22 cellular contexts compared by ENCODE assay signal in the genomic region with DNA sequence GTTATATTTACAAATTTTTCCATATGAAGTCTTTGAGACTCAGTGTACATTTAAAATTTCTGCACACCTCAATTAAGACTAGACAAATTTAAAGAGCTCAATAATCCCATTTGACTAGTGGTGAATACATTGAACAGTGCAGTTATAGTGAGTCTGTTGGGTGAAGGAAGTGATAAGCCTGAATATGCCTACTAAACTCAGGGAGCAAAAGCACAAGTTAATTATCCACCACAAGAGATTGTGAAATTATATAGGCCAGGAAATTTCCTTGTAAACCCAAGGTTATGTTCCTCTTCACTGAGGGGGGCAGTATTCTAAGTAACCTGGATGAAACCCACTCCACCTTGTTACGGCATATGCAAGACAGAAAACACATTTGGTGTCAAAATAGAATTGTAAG.
"Had no signal": no experiment of that assay in that cellular context is flagged by ENCODE, and none has a peak within 500 bp of the region (broad histone marks: within the 10 kb centered on the region; RNA-seq: fewer than 3 reads in every experiment).

No MANE protein-coding gene starts in this region.

- FAIRE-seq: endothelial cell of umbilical vein, urothelium cell line had no signal

- H3K27me3 ChIP-seq: esophagus squamous epithelium, neural progenitor cell, right atrium auricular region, tibial nerve, upper lobe of left lung had no signal

- DNase-seq: dermis blood vessel endothelial cell; effector memory CD4-positive, alpha-beta T cell; erythroblast; esophagus squamous epithelium; foreskin melanocyte; kidney; mesenchymal stem cell; naive thymus-derived CD4-positive, alpha-beta T cell; stimulated activated CD4-positive, alpha-beta T cell treated with anti-CD3 and anti-CD28 coated beads, Interleukin-15, amount 100 ng/mL, for 24 hours; stimulated activated CD4-positive, alpha-beta T cell treated with anti-CD3 and anti-CD28 coated beads, Interleukin-2, amount 100 ng/mL, for 48 hours; stimulated activated naive B cell treated with anti-CD40 and anti-IgM and Interleukin-4, amounts not matched to agents 10 μg/mL and 1 μg/mL and 100 μg/mL, for 72 hours; upper lobe of left lung had no signal

- H3K4me1 ChIP-seq: esophagus squamous epithelium, neural progenitor cell, parathyroid adenoma, right atrium auricular region, tibial nerve, upper lobe of left lung had no signal

- H3K27ac ChIP-seq: coronary artery, esophagus squamous epithelium, neural progenitor cell, parathyroid adenoma, right atrium auricular region, skin epidermis, thoracic aorta, tibial nerve, upper lobe of left lung had no signal

- ATAC-seq: naive thymus-derived CD4-positive, alpha-beta T cell; stimulated activated naive B cell treated with anti-CD40 and anti-IgM and Interleukin-4, amounts not matched to agents 10 μg/mL and 1 μg/mL and 100 μg/mL, for 72 hours had no signal

- H3K36me3 ChIP-seq: esophagus squamous epithelium, neural progenitor cell, right atrium auricular region, thoracic aorta, tibial nerve, upper lobe of left lung had no signal

- H3K9me3 ChIP-seq: esophagus squamous epithelium, right atrium auricular region, thoracic aorta, tibial nerve, upper lobe of left lung had no signal

- H3K4me3 ChIP-seq: coronary artery, esophagus squamous epithelium, lung, neural progenitor cell, right atrium auricular region, skin epidermis, thoracic aorta, tibial nerve, upper lobe of left lung had no signal
